Comparison of ENCODE assay signal across 8 cellular contexts in genomic region chr11:64803163-64803845, GRCh38. TPM values are rescaled to one million over a fixed set of nuclear protein-coding genes. Genes with fewer than 3 reads are reported as not detected.
A peak's percentile ranks its signal among the peaks of the same experiment; 100 is the strongest.
DNase-seq lines count a peak whose midpoint lies in the region; ATAC-seq and TF ChIP-seq lines count a peak whose summit lies in the region.

TSS of gene MAP4K2 (minus strand) at chr11:64803214. CDS start at chr11:64803149, 65 bp downstream.

- peak within 1 kb of the TSS; percentile 67 for H3K9ac ChIP-seq in SU-DHL-6 (ENCODE audit: low read length)

- peak within 1 kb of the TSS; percentile 93 for H3K27ac ChIP-seq in GM23338 (ENCODE audit: low read depth)
- peak within 1 kb of the TSS; percentile 80 for H3K27ac ChIP-seq in SU-DHL-6 (ENCODE audit: low read depth, low read length)
- peak within 1 kb of the TSS; percentile 86 to 88 for H3K27ac ChIP-seq in thoracic aorta

- no peaks in the 10 kb centered on the region for H3K79me2 ChIP-seq in GM23338 (replicated peaks; ENCODE audit: insufficient read depth)
- no peaks in the 10 kb centered on the region for H3K79me2 ChIP-seq in SU-DHL-6 (ENCODE audit: insufficient read depth, low read length)

- H3K4me1 Mint-ChIP-seq in GM23338, result peaks cover 14% of the 10 kb centered on the region
- peaks cover 22% of the 10 kb centered on the region for H3K4me1 Mint-ChIP-seq in activated naive CD8-positive, alpha-beta T cell treated with anti-CD3 and anti-CD28 coated beads for 36 hours
- peaks cover 7% of the 10 kb centered on the region for H3K4me1 Mint-ChIP-seq in glutamatergic neuron (ENCODE audit: low read depth, unreplicated experiment)
- H3K4me1 Mint-ChIP-seq in osteocyte (ENCODE audit: unreplicated experiment), result peaks cover 19% of the 10 kb centered on the region

- peak within 1 kb of the TSS; percentile 76 for H2AFZ ChIP-seq in GM23338
- H2AFZ ChIP-seq in SU-DHL-6 (ENCODE audit: low read depth, low read length, severe bottlenecking), result no peak within 1 kb of the TSS

- H3K9me2 ChIP-seq in GM23338 (ENCODE audit: insufficient read depth), result no peaks in the 10 kb centered on the region
- no peaks in the 10 kb centered on the region for H3K9me2 ChIP-seq in SU-DHL-6 (replicated peaks; ENCODE audit: insufficient read depth, low read length)

- H3K4me2 ChIP-seq in GM23338 (peak within 1 kb of the TSS; percentile 84), SU-DHL-6 (ENCODE audit: low read depth, low read length, poor library complexity, severe bottlenecking) (peak within 1 kb of the TSS; percentile 88)

- H3K4me3 ChIP-seq in GM23338 (peak within 1 kb of the TSS; percentile 72), SU-DHL-6 (ENCODE audit: insufficient read depth, low read length, poor library complexity, severe bottlenecking) (peak within 1 kb of the TSS; percentile 67), thoracic aorta (peak within 1 kb of the TSS; percentile 81)

- H3K27ac Mint-ChIP-seq in GM23338 (peak within 1 kb of the TSS; percentile 93), glutamatergic neuron (ENCODE audit: unreplicated experiment) (peak within 1 kb of the TSS; percentile 85), osteocyte (ENCODE audit: unreplicated experiment) (peak within 1 kb of the TSS; percentile 98)
- peak within 1 kb of the TSS; percentile 92 for H3K27ac Mint-ChIP-seq in activated naive CD8-positive, alpha-beta T cell treated with anti-CD3 and anti-CD28 coated beads for 36 hours

- no peaks in the 10 kb centered on the region for H3K36me3 ChIP-seq in GM23338 (ENCODE audit: insufficient read depth)
- no peaks in the 10 kb centered on the region for H3K36me3 ChIP-seq in SU-DHL-6 (ENCODE audit: low read length)
- H3K36me3 ChIP-seq in thoracic aorta, result peaks cover 15% of the 10 kb centered on the region

- 0 out of 2 replicates have a peak, but pooled peaks cover 6% of the 10 kb centered on the region for H4K20me1 ChIP-seq in GM23338 (replicated peaks; ENCODE audit: insufficient read depth)
- H4K20me1 ChIP-seq in SU-DHL-6 (ENCODE audit: low read depth, low read length), result no peaks in the 10 kb centered on the region

- H3K9me3 Mint-ChIP-seq in GM23338, result no peaks in the 10 kb centered on the region
- H3K9me3 Mint-ChIP-seq in activated naive CD8-positive, alpha-beta T cell treated with anti-CD3 and anti-CD28 coated beads for 36 hours, result no peaks in the 10 kb centered on the region
- H3K9me3 Mint-ChIP-seq in glutamatergic neuron (ENCODE audit: unreplicated experiment), result peaks cover 6% of the 10 kb centered on the region
- no peaks in the 10 kb centered on the region for H3K9me3 Mint-ChIP-seq in osteocyte (ENCODE audit: unreplicated experiment)

- TF ChIP-seq CTCF in GM23338 (conservative IDR thresholded peaks at IDR 0.05; ENCODE audit: low read depth in 2 of 2), result peak; percentile 21 to 42; a peak in 2 of 4 replicates
- TF ChIP-seq CTCF in SU-DHL-6 (IDR thresholded peaks at IDR 0.05; ENCODE audit: insufficient read depth, low read length, poor library complexity, severe bottlenecking), result peak; percentile 8
- no peak for TF ChIP-seq CTCF in glutamatergic neuron (IDR thresholded peaks at IDR 0.05; ENCODE audit: partially characterized antibody, unreplicated experiment)
- peak; percentile 49 for TF ChIP-seq CTCF in osteocyte (IDR thresholded peaks at IDR 0.05)
- peak; percentile 12 for TF ChIP-seq CTCF in thoracic aorta (IDR thresholded peaks at IDR 0.05)

- DNase-seq in DMS53 (lab: John Stamatoyannopoulos, UW) (peak; percentile 96), GM23338 (ENCODE audit: low spot score) (peak; percentile 98), NAMALWA (ENCODE audit: low spot score) (peak; percentile 87), glutamatergic neuron (peak; percentile 87), osteocyte (ENCODE audit: extremely low spot score, unreplicated experiment) (peak; percentile 95), thoracic aorta (ENCODE audit: low spot score) (peak; percentile 78)
- peak; percentile 94 for DNase-seq in activated naive CD8-positive, alpha-beta T cell treated with anti-CD3 and anti-CD28 coated beads for 36 hours

- H3F3A ChIP-seq in GM23338 (replicated peaks; ENCODE audit: low read depth) (peaks cover 8% of the 10 kb centered on the region; the same call in 1 of the 2 replicates), SU-DHL-6 (ENCODE audit: insufficient read depth) (0 out of 2 replicates have a peak, but pooled peaks cover 15% of the 10 kb centered on the region)

- H3K36me3 Mint-ChIP-seq in GM23338 (ENCODE audit: low read depth), result peaks cover 21% of the 10 kb centered on the region
- H3K36me3 Mint-ChIP-seq in activated naive CD8-positive, alpha-beta T cell treated with anti-CD3 and anti-CD28 coated beads for 36 hours, result peaks cover 6% of the 10 kb centered on the region
- H3K36me3 Mint-ChIP-seq in glutamatergic neuron (ENCODE audit: unreplicated experiment), result no peaks in the 10 kb centered on the region
- peaks cover 13% of the 10 kb centered on the region for H3K36me3 Mint-ChIP-seq in osteocyte (ENCODE audit: unreplicated experiment)

- H3K4me3 Mint-ChIP-seq in GM23338 (peak within 1 kb of the TSS; percentile 78), glutamatergic neuron (ENCODE audit: unreplicated experiment) (peak within 1 kb of the TSS; percentile 94), osteocyte (ENCODE audit: unreplicated experiment) (peak within 1 kb of the TSS; percentile 82)
- H3K4me3 Mint-ChIP-seq in activated naive CD8-positive, alpha-beta T cell treated with anti-CD3 and anti-CD28 coated beads for 36 hours, result peak within 1 kb of the TSS; percentile 86

- ATAC-seq in GM23338 (peak; percentile 86), thoracic aorta (ENCODE audit: insufficient number of reproducible peaks, low FRiP score, low read depth) (peak; percentile 64)

- H3K9me3 ChIP-seq in SU-DHL-6 (ENCODE audit: insufficient read depth, low read length) (no peaks in the 10 kb centered on the region), thoracic aorta (no peaks in the 10 kb centered on the region)

- H3K27me3 ChIP-seq in GM23338 (ENCODE audit: insufficient read depth) (no peaks in the 10 kb centered on the region), SU-DHL-6 (ENCODE audit: low read length) (no peaks in the 10 kb centered on the region), thoracic aorta (replicated peaks; ENCODE audit: insufficient read depth) (no peaks in the 10 kb centered on the region)

- peaks cover 10% of the 10 kb centered on the region for H3K27me3 Mint-ChIP-seq in GM23338 (ENCODE audit: insufficient read depth, low read depth, poor library complexity)
- H3K27me3 Mint-ChIP-seq in activated naive CD8-positive, alpha-beta T cell treated with anti-CD3 and anti-CD28 coated beads for 36 hours, result no peaks in the 10 kb centered on the region
- H3K27me3 Mint-ChIP-seq in glutamatergic neuron (ENCODE audit: unreplicated experiment), result peaks cover 17% of the 10 kb centered on the region
- no peaks in the 10 kb centered on the region for H3K27me3 Mint-ChIP-seq in osteocyte (ENCODE audit: unreplicated experiment)

- H3K4me1 ChIP-seq in GM23338 (ENCODE audit: insufficient read depth), result peaks cover 4% of the 10 kb centered on the region; the same call in 1 of the 2 replicates
- H3K4me1 ChIP-seq in thoracic aorta (ENCODE audit: control insufficient read depth in 1 of 2, low read depth in 2 of 2), result peaks cover 21 to 27% of the 10 kb centered on the region in 2 donors

TF ChIP-seq in GM23338, 12 proteins besides CTCF, POLR2A, EP300 and RAD21:
- TF ChIP-seq POLR2AphosphoS5 (IDR thresholded peaks at IDR 0.05; ENCODE audit: low read depth), result peak; percentile 69
- no peak for TF ChIP-seq ZNF114 (CRISPR knock-in tag; IDR thresholded peaks at IDR 0.05)

RNA-seq across cellular contexts. Expression of gene MAP4K2, which starts in this region (rescaled TPM):
- total RNA-seq in GM23338 (2014; rRNA removed; shearing (Covaris generic)), result 32.3 and 42.6 TPM in 2 replicates
- polyA plus RNA-seq in GM23338 (2016; fragmentation: Nextera tagmentation; extraction: Ambion mirVana), result 9.9 and 11.2 TPM in 2 replicates
- total RNA-seq in activated naive CD8-positive, alpha-beta T cell treated with anti-CD3 and anti-CD28 coated beads for 36 hours, result 10 to 100 TPM; 60.4 to 63.8 TPM
- 15.9 TPM for total RNA-seq in glutamatergic neuron (ENCODE audit: unreplicated experiment)
- 16.0 and 18.6 TPM in 2 replicates for total RNA-seq in osteocyte
- total RNA-seq in thoracic aorta, result 10 to 100 TPM; 23.3 to 39.1 TPM

Comparison
In these comparisons a context has a peak if more than half of its experiments do, and no peak if none do; other contexts are left out.
1. Peak in every context shown above with its lines: DNase-seq, ATAC-seq, H3K4me3 ChIP-seq and H3K27ac ChIP-seq.